8 cellular contexts compared by ENCODE assay signal in genomic region chr19:2327773-2328400, GRCh38. TPM values are rescaled to one million over a fixed set of nuclear protein-coding genes. Genes with fewer than 3 reads are reported as not detected.
DNase-seq lines count a peak whose midpoint lies in the region; ATAC-seq and TF ChIP-seq lines count a peak whose summit lies in the region.

No MANE protein-coding gene starts in this region.

- no peak overlapping the region for H2AK5ac ChIP-seq in mesendoderm (ENCODE audit: low read length)

- H3K27ac Mint-ChIP-seq in activated CD4-positive, alpha-beta T cell treated with anti-CD3 and anti-CD28 coated beads for 36 hours = peak overlapping the region; percentile 99
- peak overlapping the region; percentile 95 to 96 for H3K27ac Mint-ChIP-seq in effector memory CD8-positive, alpha-beta T cell

- no peak overlapping the region for H4K5ac ChIP-seq in mesendoderm (ENCODE audit: low read length)

- peak overlapping the region; percentile 99 for H3K4me3 ChIP-seq in mesendoderm (ENCODE audit: low read length)

- no CpG with 5 or more reads among the region's 18 CpGs for WGBS in mesendoderm (ENCODE audit: extremely low coverage, insufficient coverage, low lambda C conversion rate)

- no peak overlapping the region for H3K23ac ChIP-seq in mesendoderm (ENCODE audit: low read length)

- CTCF ChIA-PET in activated CD4-positive, alpha-beta T cell treated with anti-CD3 and anti-CD28 coated beads for 36 hours (lab: Charles Lee) = interaction anchor here (0.6 to 1.5 kb wide), 6 partner anchors 12 to 321 kb away, joined by 3 to 4 read pairs (median 4); no protein-coding TSS in a partner anchor

- H3K79me1 ChIP-seq in mesendoderm (ENCODE audit: low read length) = peaks cover 29% of the 10 kb centered on the region

- H3K56ac ChIP-seq in mesendoderm (ENCODE audit: low read length) = peak overlapping the region; percentile 99

- TF ChIP-seq POLR2A in GM15510 (IDR thresholded peaks at IDR 0.05; ENCODE audit: borderline replicate concordance, extremely low read depth, insufficient read length) = peak; percentile 31

- no peaks in the 10 kb centered on the region for H3K27me3 Mint-ChIP-seq in activated CD4-positive, alpha-beta T cell treated with anti-CD3 and anti-CD28 coated beads for 36 hours
- no peaks in the 10 kb centered on the region for H3K27me3 Mint-ChIP-seq in effector memory CD8-positive, alpha-beta T cell

- H2BK120ac ChIP-seq in mesendoderm (ENCODE audit: low read depth, low read length) = no peak overlapping the region

- peak; percentile 79 for ATAC-seq in activated CD4-positive, alpha-beta T cell treated with anti-CD3 and anti-CD28 coated beads for 36 hours
- peak; percentile 70 for ATAC-seq in effector memory CD8-positive, alpha-beta T cell (replicated peaks)

- peak overlapping the region; percentile 56 for H3K27ac ChIP-seq in mesendoderm (ENCODE audit: low read depth, low read length)

- H3K79me2 ChIP-seq in mesendoderm (ENCODE audit: control insufficient read depth, insufficient read depth, low read length) = peaks cover 52% of the 10 kb centered on the region

- H3K4me2 ChIP-seq in mesendoderm (ENCODE audit: low read length) = peak overlapping the region; percentile 30

- H2BK15ac ChIP-seq in mesendoderm (replicated peaks; ENCODE audit: low read depth) = no peak overlapping the region

- peak overlapping the region; percentile 98 for H3K9ac ChIP-seq in mesendoderm (ENCODE audit: low read length)

- H3K27me3 ChIP-seq in mesendoderm (ENCODE audit: insufficient read depth, low read length, poor library complexity) = no peaks in the 10 kb centered on the region

- H3K9me3 Mint-ChIP-seq in activated CD4-positive, alpha-beta T cell treated with anti-CD3 and anti-CD28 coated beads for 36 hours (ENCODE audit: low read depth) = no peaks in the 10 kb centered on the region
- H3K9me3 Mint-ChIP-seq in effector memory CD8-positive, alpha-beta T cell = no peaks in the 10 kb centered on the region

- H3K36me3 Mint-ChIP-seq in activated CD4-positive, alpha-beta T cell treated with anti-CD3 and anti-CD28 coated beads for 36 hours (ENCODE audit: low read depth) = peaks cover 34% of the 10 kb centered on the region
- peaks cover 46% of the 10 kb centered on the region for H3K36me3 Mint-ChIP-seq in effector memory CD8-positive, alpha-beta T cell (ENCODE audit: insufficient read depth)

- peak; percentile 69 for DNase-seq in A172 (ENCODE audit: low spot score)
- DNase-seq in NCI-H2081 (lab: John Stamatoyannopoulos, UW) = peak; percentile 70 to 86
- peak; percentile 69 for DNase-seq in activated CD4-positive, alpha-beta T cell treated with anti-CD3 and anti-CD28 coated beads for 36 hours
- DNase-seq in effector memory CD8-positive, alpha-beta T cell = peak; percentile 38 to 48 (median 46)
- peak; percentile 90 for DNase-seq in mesendoderm
- DNase-seq in stimulated activated CD8-positive, alpha-beta memory T cell treated with anti-CD3 and anti-CD28 coated beads, Interleukin-7, amount 100 ng/mL, for 4 hours (ENCODE audit: low read depth in 2 of 2) = peak; percentile 42 to 57
- DNase-seq in activated gamma-delta T cell (lab: John Stamatoyannopoulos, UW) = no peak

- H2BK5ac ChIP-seq in mesendoderm (ENCODE audit: low read length) = no peak overlapping the region

- H3K4me3 Mint-ChIP-seq in activated CD4-positive, alpha-beta T cell treated with anti-CD3 and anti-CD28 coated beads for 36 hours = peak overlapping the region; percentile 98
- peak overlapping the region; percentile 91 to 97 for H3K4me3 Mint-ChIP-seq in effector memory CD8-positive, alpha-beta T cell

- peaks cover 2% of the 10 kb centered on the region for H3K36me3 ChIP-seq in mesendoderm (ENCODE audit: control insufficient read depth, insufficient read depth, low read length)

- intact Hi-C loops in activated CD4-positive, alpha-beta T cell treated with anti-CD3 and anti-CD28 coated beads for 36 hours (cut with DNase I, micrococcal nuclease) = loop anchor here in 1 of 2 experiments (1.0 to 5.0 kb wide), 10 partner anchors 55 to 1179 kb away; partner anchors contain the start of genes AP3D1, BTBD2, FZR1 and IZUMO4

- H3K4me1 Mint-ChIP-seq in activated CD4-positive, alpha-beta T cell treated with anti-CD3 and anti-CD28 coated beads for 36 hours = peaks cover 65% of the 10 kb centered on the region
- peaks cover 32 to 35% of the 10 kb centered on the region in 2 donors for H3K4me1 Mint-ChIP-seq in effector memory CD8-positive, alpha-beta T cell (ENCODE audit: low read depth in 2 of 2)

- peak overlapping the region; percentile 57 for H3K4ac ChIP-seq in mesendoderm (ENCODE audit: low read depth, low read length)

- H4K8ac ChIP-seq in mesendoderm (ENCODE audit: low read depth, low read length) = no peak overlapping the region

- H3K4me1 ChIP-seq in mesendoderm (ENCODE audit: control insufficient read depth, low read depth, low read length) = peaks cover 2% of the 10 kb centered on the region

- no peak overlapping the region for H3K18ac ChIP-seq in mesendoderm (ENCODE audit: low read length)

- POLR2A ChIA-PET in activated CD4-positive, alpha-beta T cell treated with anti-CD3 and anti-CD28 coated beads for 36 hours (lab: Charles Lee) = interaction anchor here (0.6 to 1.1 kb wide), 5 partner anchors 17 to 900 kb away, joined by 3 to 7 read pairs (median 4); no protein-coding TSS in a partner anchor

RNA-seq across cellular contexts. Expression of gene LSM7, which starts 0.5 kb away (rescaled TPM):
- total RNA-seq in A172 (2014; rRNA removed; shearing (Covaris generic)) = 493 and 592 TPM in 2 replicates
- total RNA-seq in activated CD4-positive, alpha-beta T cell treated with anti-CD3 and anti-CD28 coated beads for 36 hours = 100 to 1,000 TPM; 113 to 134 TPM
- polyA plus RNA-seq in mesendoderm (2013, experiment 1 of 2) = 355 TPM
- 354 TPM for polyA plus RNA-seq in mesendoderm (2013, experiment 2 of 2)

RNA-seq across cellular contexts. Expression of gene SPPL2B, which starts 0.6 kb away (rescaled TPM):
- total RNA-seq in A172 (2014; rRNA removed; shearing (Covaris generic)) = 51.9 and 60.7 TPM in 2 replicates
- total RNA-seq in activated CD4-positive, alpha-beta T cell treated with anti-CD3 and anti-CD28 coated beads for 36 hours = 10 to 100 TPM; 37.7 to 48.5 TPM
- polyA plus RNA-seq in mesendoderm (2013, experiment 1 of 2) = 19.8 TPM
- 19.1 TPM for polyA plus RNA-seq in mesendoderm (2013, experiment 2 of 2)

RNA-seq across cellular contexts. Expression of gene LINGO3, which starts 19.9 kb away (rescaled TPM):
- not detected in 2 replicates for total RNA-seq in A172 (2014; rRNA removed; shearing (Covaris generic))
- not detected for total RNA-seq in activated CD4-positive, alpha-beta T cell treated with anti-CD3 and anti-CD28 coated beads for 36 hours
- polyA plus RNA-seq in mesendoderm (2013, experiment 1 of 2) = not detected
- polyA plus RNA-seq in mesendoderm (2013, experiment 2 of 2) = 0.03 TPM

RNA-seq across cellular contexts. Expression of gene TMPRSS9, which starts 32.2 kb away (rescaled TPM):
- total RNA-seq in A172 (2014; rRNA removed; shearing (Covaris generic)) = not detected in 2 replicates
- total RNA-seq in activated CD4-positive, alpha-beta T cell treated with anti-CD3 and anti-CD28 coated beads for 36 hours = not detected
- polyA plus RNA-seq in mesendoderm (2013, experiment 1 of 2) = 0.04 TPM
- 0.04 TPM for polyA plus RNA-seq in mesendoderm (2013, experiment 2 of 2)

RNA-seq across cellular contexts. Expression of gene PEAK3, which starts 45.9 kb away (rescaled TPM):
- 0.22 and 1.7 TPM in 2 replicates for total RNA-seq in A172 (2014; rRNA removed; shearing (Covaris generic))
- not detected for total RNA-seq in activated CD4-positive, alpha-beta T cell treated with anti-CD3 and anti-CD28 coated beads for 36 hours
- 0.01 TPM for polyA plus RNA-seq in mesendoderm (2013, experiment 1 of 2)
- polyA plus RNA-seq in mesendoderm (2013, experiment 2 of 2) = 0.01 TPM
